17 cellular contexts compared by ENCODE assay signal in genomic region chr1:43431676-43432075, GRCh38. TPM values are rescaled to one million over a fixed set of nuclear protein-coding genes. Genes with fewer than 3 reads are reported as not detected.
DNase-seq lines count a peak whose midpoint lies in the region; ATAC-seq, FAIRE-seq and TF ChIP-seq lines count a peak whose summit lies in the region.
"Had no signal": no experiment of that assay in that cellular context is flagged by ENCODE, and none has a peak within 500 bp of the region (broad histone marks: within the 10 kb centered on the region; RNA-seq: fewer than 3 reads in every experiment).

No MANE protein-coding gene starts in this region.

- no peaks in the 10 kb centered on the region for H3K9me3 ChIP-seq in HepG2 (ENCODE audit: low read length)
- H3K9me3 ChIP-seq: A549 had no signal

- H3K4me1 ChIP-seq in foreskin keratinocyte = no peaks in the 10 kb centered on the region
- H3K4me1 ChIP-seq in HepG2 (ENCODE audit: insufficient read depth, low read length) = no peaks in the 10 kb centered on the region
- H3K4me1 ChIP-seq: A549 had no signal

- TF ChIP-seq POLR2A in HepG2 (IDR thresholded peaks at IDR 0.05; ENCODE audit: insufficient read depth in 1 of 2, low read depth in 2 of 2, low read length in 2 of 2) = no peak

- in situ Hi-C loops in HepG2 (cut with HindIII; ENCODE audit: extremely low pct_ligation_motif_present, low pct_unique_long_range_greater_than_20kb) = no loop called here

- no peak overlapping the region for H2AFZ ChIP-seq in HepG2 (ENCODE audit: low read length)

- peaks cover 10% of the 10 kb centered on the region for H3K27me3 Mint-ChIP-seq in endothelial cell (ENCODE audit: unreplicated experiment)

- POLR2A ChIA-PET in HepG2 (lab: Yijun Ruan, JAX) = no interaction called here

- BruUV-seq in HepG2 (replicated peaks; lab: Mats Ljungman, UMichigan) = no TSS peak

- H3K27ac ChIP-seq in foreskin keratinocyte = no peak overlapping the region
- no peak overlapping the region for H3K27ac ChIP-seq in HepG2 (ENCODE audit: extremely low read length, insufficient read depth, low read length)
- H3K27ac ChIP-seq: A549 had no signal

- peaks cover 15 to 72% of the 10 kb centered on the region in 2 experiments for H3K36me3 ChIP-seq in HepG2 (replicated peaks in 1 of 2; ENCODE audit: control insufficient read depth in 1 of 2, insufficient read depth in 2 of 2, low read length in 2 of 2)

- H3K27ac Mint-ChIP-seq in endothelial cell (ENCODE audit: unreplicated experiment) = no peak overlapping the region
- H3K27ac Mint-ChIP-seq: CD8-positive, alpha-beta T cell; H9 had no signal

- ATAC-seq in Right ventricle myocardium inferior (no peak), sciatic nerve (no peak), foreskin keratinocyte (no peak), HepG2 (no peak)
- ATAC-seq: A549; CD8-positive, alpha-beta T cell had no signal

- no peak overlapping the region for H3K4me2 ChIP-seq in HepG2 (ENCODE audit: low read depth, low read length)
- H3K4me2 ChIP-seq: A549 had no signal

- DNase-seq in cardiac septum (ENCODE audit: low spot score) = peak; percentile 6
- DNase-seq in Right ventricle myocardium inferior (ENCODE audit: missing footprints) = no peak
- no peak for DNase-seq in endothelial cell (ENCODE audit: low spot score)
- DNase-seq in sciatic nerve (ENCODE audit: low spot score) = peak; percentile 39
- DNase-seq in foreskin keratinocyte = no peak
- DNase-seq in SIG-M5 (lab: John Stamatoyannopoulos, UW) = no peak
- DNase-seq in HepG2 (ENCODE audit: low spot score) = no peak
- DNase-seq: CD8-positive, alpha-beta T cell; COR-L47; DND-41; GDM1; GOT3; H9 had no signal

- H3K9me3 Mint-ChIP-seq in endothelial cell (ENCODE audit: unreplicated experiment) = no peaks in the 10 kb centered on the region
- H3K9me3 Mint-ChIP-seq: CD14-positive monocyte; CD8-positive, alpha-beta T cell; H9 had no signal

- no peak for FAIRE-seq in HepG2 (lab: Jason Lieb, UNC)
- FAIRE-seq: A549, D721Med, GM12892 had no signal

- intact Hi-C loops in cardiac septum (cut with DNase I) = no loop called here
- intact Hi-C loops in Right ventricle myocardium inferior (cut with DNase I) = no loop called here
- intact Hi-C loops in sciatic nerve (cut with DNase I) = no loop called here
- intact Hi-C loops in HepG2 (cut with micrococcal nuclease; ENCODE audit: unreplicated experiment) = no loop called here

- H3K4me1 Mint-ChIP-seq in endothelial cell (ENCODE audit: unreplicated experiment) = no peaks in the 10 kb centered on the region
- H3K4me1 Mint-ChIP-seq: CD14-positive monocyte, H9 had no signal

- H3K27me3 ChIP-seq in foreskin keratinocyte (no peaks in the 10 kb centered on the region), HepG2 (ENCODE audit: control insufficient read depth in 1 of 2, insufficient read depth in 2 of 2, low read length in 2 of 2) (no peaks in the 10 kb centered on the region)

- H3K79me2 ChIP-seq in HepG2 (ENCODE audit: insufficient read depth, low read length) = no peaks in the 10 kb centered on the region

- no peak for TF ChIP-seq RAD21 in HepG2 (CRISPR knock-in tag; IDR thresholded peaks at IDR 0.05)

- TF ChIP-seq EP300 in HepG2 (IDR thresholded peaks at IDR 0.05; ENCODE audit: low read depth in 2 of 2, low read length in 2 of 2) = no peak
- no peak for TF ChIP-seq EP300 in HepG2 (CRISPR knock-in tag; IDR thresholded peaks at IDR 0.05; ENCODE audit: borderline replicate concordance)

- H3K4me3 ChIP-seq in HepG2 (replicated peaks in 1 of 3; ENCODE audit: insufficient read depth in 1 of 3, low read depth in 2 of 3, low read length in 3 of 3) = no peak overlapping the region
- H3K4me3 ChIP-seq: A549 had no signal

- no peaks in the 10 kb centered on the region for H4K20me1 ChIP-seq in HepG2 (ENCODE audit: insufficient read depth, low read length)

- CTCF ChIA-PET in HepG2 (lab: Yijun Ruan, JAX; ENCODE audit: low intra/inter-chr PET ratio, low total read pairs) = no interaction called here

- 88% methylated on average over 8 of the region's 9 CpGs for WGBS in HepG2 (ENCODE audit: low lambda C conversion rate)

- H3K9ac ChIP-seq in HepG2 (ENCODE audit: insufficient read depth, low read depth, low read length) = no peak overlapping the region

- H3K4me3 Mint-ChIP-seq in endothelial cell (ENCODE audit: unreplicated experiment) = peak overlapping the region; percentile 29
- H3K4me3 Mint-ChIP-seq: CD14-positive monocyte; CD8-positive, alpha-beta T cell; H9 had no signal

- TF ChIP-seq CTCF in endothelial cell (IDR thresholded peaks at IDR 0.05; ENCODE audit: unreplicated experiment) = no peak
- no peak for TF ChIP-seq CTCF in foreskin keratinocyte (conservative IDR thresholded peaks at IDR 0.05)
- TF ChIP-seq CTCF in HepG2 (CRISPR knock-in tag; IDR thresholded peaks at IDR 0.05) = no peak

- peaks cover 64% of the 10 kb centered on the region for H3K36me3 Mint-ChIP-seq in endothelial cell (ENCODE audit: low read depth, unreplicated experiment)

RNA-seq across cellular contexts. Expression of gene HYI, which starts 22.1 kb away (rescaled TPM):
- total RNA-seq in cardiac septum = 26.3 TPM
- 20.2 TPM for total RNA-seq in Right ventricle myocardium inferior
- 47.8 TPM for total RNA-seq in endothelial cell (ENCODE audit: unreplicated experiment)
- total RNA-seq in sciatic nerve = 63.6 TPM
- 86.0 and 93.4 TPM in 2 replicates for total RNA-seq in foreskin keratinocyte
- polyA plus RNA-seq in foreskin keratinocyte = 104 and 115 TPM in 2 replicates
- not detected in 2 replicates for total RNA-seq in HepG2 (2016; rRNA removed; fragmentation: Illumina TruSeq; extraction: Trizol)
- total RNA-seq in HepG2 (2016; cell fraction: cytosol; rRNA removed; fragmentation: Illumina TruSeq; extraction: Trizol; ENCODE audit: low read depth) = not detected in 2 replicates
- total RNA-seq in HepG2 (2016; cell fraction: insoluble cytoplasmic fraction; rRNA removed; fragmentation: Illumina TruSeq; extraction: Trizol) = not detected in 2 replicates
- total RNA-seq in HepG2 (2016; cell fraction: membrane; rRNA removed; fragmentation: Illumina TruSeq; extraction: Trizol) = not detected in 2 replicates
- total RNA-seq in HepG2 (2016; cell fraction: nucleus; rRNA removed; fragmentation: Illumina TruSeq; extraction: Trizol) = not detected in 2 replicates
- not detected in 2 replicates for polyA plus RNA-seq in HepG2 (2011; rRNA removed)
- polyA plus RNA-seq in HepG2 (2011; cell fraction: cytosol; rRNA removed) = not detected in 2 replicates
- not detected in 2 replicates for polyA plus RNA-seq in HepG2 (2011; cell fraction: nucleus; rRNA removed)
- polyA plus RNA-seq in HepG2 (2012) = 6.7 and 9.4 TPM in 2 replicates
- not detected in 2 replicates for polyA plus RNA-seq in HepG2 (2016; cell fraction: cytosol; fragmentation: Illumina TruSeq; extraction: Trizol; ENCODE audit: low read depth)
- not detected in 2 replicates for polyA plus RNA-seq in HepG2 (2016; cell fraction: insoluble cytoplasmic fraction; fragmentation: Illumina TruSeq; extraction: Trizol; ENCODE audit: low read depth)
- not detected in 2 replicates for polyA plus RNA-seq in HepG2 (2016; cell fraction: membrane; fragmentation: Illumina TruSeq; extraction: Trizol; ENCODE audit: low read depth)
- not detected in 2 replicates for polyA plus RNA-seq in HepG2 (2016; cell fraction: nucleus; fragmentation: Illumina TruSeq; extraction: Trizol; ENCODE audit: insufficient read depth, low read depth)
- polyA minus RNA-seq in HepG2 (2011; rRNA and poly(A)+ RNA removed; ENCODE audit: low replicate concordance) = 17.2 TPM in 1 of 2 replicates, not detected in the other
- not detected in 2 replicates for polyA minus RNA-seq in HepG2 (2011; cell fraction: cytosol; rRNA and poly(A)+ RNA removed)
- 0.64 TPM in 1 of 2 replicates, not detected in the other for polyA minus RNA-seq in HepG2 (2011; cell fraction: nucleus; rRNA and poly(A)+ RNA removed)

RNA-seq across cellular contexts. Expression of gene SZT2, which starts 42.0 kb away (rescaled TPM):
- total RNA-seq in cardiac septum (35.7 TPM), Right ventricle myocardium inferior (22.5 TPM), endothelial cell (ENCODE audit: unreplicated experiment) (43.2 TPM), sciatic nerve (86.6 TPM), foreskin keratinocyte (14.2 and 16.9 TPM in 2 replicates), HepG2 (2016; rRNA removed; fragmentation: Illumina TruSeq; extraction: Trizol) (5.6 and 8.0 TPM in 2 replicates)
- polyA plus RNA-seq in foreskin keratinocyte (5.0 and 6.2 TPM in 2 replicates), HepG2 (2011; rRNA removed) (8.8 and 9.8 TPM in 2 replicates)
- 3.8 TPM in 2 replicates for total RNA-seq in HepG2 (2016; cell fraction: cytosol; rRNA removed; fragmentation: Illumina TruSeq; extraction: Trizol; ENCODE audit: low read depth)
- 4.3 and 9.7 TPM in 2 replicates for total RNA-seq in HepG2 (2016; cell fraction: insoluble cytoplasmic fraction; rRNA removed; fragmentation: Illumina TruSeq; extraction: Trizol)
- 3.6 TPM in 2 replicates for total RNA-seq in HepG2 (2016; cell fraction: membrane; rRNA removed; fragmentation: Illumina TruSeq; extraction: Trizol)
- 17.5 and 18.0 TPM in 2 replicates for total RNA-seq in HepG2 (2016; cell fraction: nucleus; rRNA removed; fragmentation: Illumina TruSeq; extraction: Trizol)
- polyA plus RNA-seq in HepG2 (2011; cell fraction: cytosol; rRNA removed) = 2.2 and 3.1 TPM in 2 replicates
- 58.1 and 68.7 TPM in 2 replicates for polyA plus RNA-seq in HepG2 (2011; cell fraction: nucleus; rRNA removed)
- polyA plus RNA-seq in HepG2 (2012) = 7.8 and 8.7 TPM in 2 replicates
- 0.57 and 0.69 TPM in 2 replicates for polyA plus RNA-seq in HepG2 (2016; cell fraction: cytosol; fragmentation: Illumina TruSeq; extraction: Trizol; ENCODE audit: low read depth)
- polyA plus RNA-seq in HepG2 (2016; cell fraction: insoluble cytoplasmic fraction; fragmentation: Illumina TruSeq; extraction: Trizol; ENCODE audit: low read depth) = 2.9 and 3.7 TPM in 2 replicates
- polyA plus RNA-seq in HepG2 (2016; cell fraction: membrane; fragmentation: Illumina TruSeq; extraction: Trizol; ENCODE audit: low read depth) = 1.2 and 1.3 TPM in 2 replicates
- 23.7 and 25.9 TPM in 2 replicates for polyA plus RNA-seq in HepG2 (2016; cell fraction: nucleus; fragmentation: Illumina TruSeq; extraction: Trizol; ENCODE audit: insufficient read depth, low read depth)
- polyA minus RNA-seq in HepG2 (2011; rRNA and poly(A)+ RNA removed; ENCODE audit: low replicate concordance) = 36.3 and 51.9 TPM in 2 replicates
- 3.5 and 5.0 TPM in 2 replicates for polyA minus RNA-seq in HepG2 (2011; cell fraction: cytosol; rRNA and poly(A)+ RNA removed)
- 55.9 and 71.0 TPM in 2 replicates for polyA minus RNA-seq in HepG2 (2011; cell fraction: nucleus; rRNA and poly(A)+ RNA removed)

RNA-seq across cellular contexts. Expression of gene MED8, which starts 42.1 kb away (rescaled TPM):
- total RNA-seq in cardiac septum = 17.9 TPM
- total RNA-seq in Right ventricle myocardium inferior = 18.0 TPM
- total RNA-seq in endothelial cell (ENCODE audit: unreplicated experiment) = 19.5 TPM
- 30.8 TPM for total RNA-seq in sciatic nerve
- total RNA-seq in foreskin keratinocyte = 36.7 and 47.2 TPM in 2 replicates
- polyA plus RNA-seq in foreskin keratinocyte = 40.0 and 52.2 TPM in 2 replicates
- 77.4 and 112 TPM in 2 replicates for total RNA-seq in HepG2 (2016; rRNA removed; fragmentation: Illumina TruSeq; extraction: Trizol)
- total RNA-seq in HepG2 (2016; cell fraction: cytosol; rRNA removed; fragmentation: Illumina TruSeq; extraction: Trizol; ENCODE audit: low read depth) = 27.8 and 29.8 TPM in 2 replicates
- 79.1 and 119 TPM in 2 replicates for total RNA-seq in HepG2 (2016; cell fraction: insoluble cytoplasmic fraction; rRNA removed; fragmentation: Illumina TruSeq; extraction: Trizol)
- 39.9 and 44.3 TPM in 2 replicates for total RNA-seq in HepG2 (2016; cell fraction: membrane; rRNA removed; fragmentation: Illumina TruSeq; extraction: Trizol)
- total RNA-seq in HepG2 (2016; cell fraction: nucleus; rRNA removed; fragmentation: Illumina TruSeq; extraction: Trizol) = 30.3 and 33.9 TPM in 2 replicates
- 13.0 and 16.9 TPM in 2 replicates for polyA plus RNA-seq in HepG2 (2011; rRNA removed)
- polyA plus RNA-seq in HepG2 (2011; cell fraction: cytosol; rRNA removed) = 15.2 and 18.5 TPM in 2 replicates
- 27.4 and 29.3 TPM in 2 replicates for polyA plus RNA-seq in HepG2 (2011; cell fraction: nucleus; rRNA removed)
- polyA plus RNA-seq in HepG2 (2012) = 34.9 and 41.7 TPM in 2 replicates
- 23.6 and 24.6 TPM in 2 replicates for polyA plus RNA-seq in HepG2 (2016; cell fraction: cytosol; fragmentation: Illumina TruSeq; extraction: Trizol; ENCODE audit: low read depth)
- 98.6 and 98.7 TPM in 2 replicates for polyA plus RNA-seq in HepG2 (2016; cell fraction: insoluble cytoplasmic fraction; fragmentation: Illumina TruSeq; extraction: Trizol; ENCODE audit: low read depth)
- 30.8 and 31.0 TPM in 2 replicates for polyA plus RNA-seq in HepG2 (2016; cell fraction: membrane; fragmentation: Illumina TruSeq; extraction: Trizol; ENCODE audit: low read depth)
- polyA plus RNA-seq in HepG2 (2016; cell fraction: nucleus; fragmentation: Illumina TruSeq; extraction: Trizol; ENCODE audit: insufficient read depth, low read depth) = 48.4 and 55.2 TPM in 2 replicates
- 11.0 and 19.2 TPM in 2 replicates for polyA minus RNA-seq in HepG2 (2011; rRNA and poly(A)+ RNA removed; ENCODE audit: low replicate concordance)
- 14.2 and 14.7 TPM in 2 replicates for polyA minus RNA-seq in HepG2 (2011; cell fraction: cytosol; rRNA and poly(A)+ RNA removed)
- 30.3 and 36.6 TPM in 2 replicates for polyA minus RNA-seq in HepG2 (2011; cell fraction: nucleus; rRNA and poly(A)+ RNA removed)

Comparison
In these comparisons a context has a peak if more than half of its experiments do, and no peak if none do; other contexts are left out.
1. DNase-seq: peak in cardiac septum (single experiment) and sciatic nerve (single experiment); none in Right ventricle myocardium inferior (single experiment), endothelial cell (single experiment), foreskin keratinocyte (0 of 2), SIG-M5 (single experiment) and HepG2 (single experiment).
2. RNA of gene HYI, which starts 22.1 kb away (total RNA-seq): 86.0 to 93.4 TPM in foreskin keratinocyte, 63.6 TPM in sciatic nerve (single experiment), 47.8 TPM in endothelial cell (single experiment), 26.3 TPM in cardiac septum (single experiment) and 20.2 TPM in Right ventricle myocardium inferior (single experiment); not detected in HepG2; every median in the first group is over 10 times any median in the second.